Comparison of ENCODE assay signal across 8 cellular contexts in genomic region chr2:90322977-90323376, GRCh38.
DNase-seq lines count a peak whose midpoint lies in the region; ATAC-seq and TF ChIP-seq lines count a peak whose summit lies in the region.
"Not testable (repeated sequence)": the region's sequence is repeated elsewhere in the genome, so short reads cannot be mapped to it uniquely, and the experiment has no call there.

No MANE protein-coding gene starts in this region.

- intact Hi-C loops in CD8-positive, alpha-beta T cell (cut with DNase I, micrococcal nuclease); activated CD4-positive, alpha-beta T cell treated with anti-CD3 and anti-CD28 coated beads, Interleukin-2, amount 10 ng/mL, durations not matched to agents 24 days and 14 days (cut with micrococcal nuclease); activated T-helper 2 cell treated with anti-CD3 and anti-CD28 coated beads, Interferon-gamma antibody, Interleukin-2, Interleukin-4, amounts not matched to agents 10 μg/mL and 5 μg/mL and 100 μg/mL, durations not matched to agents 14 hours and 24 hours and 36 hours (cut with micrococcal nuclease): not testable (repeated sequence)

- H3K9ac ChIP-seq in OCI-LY3 (ENCODE audit: low read length), result not testable (repeated sequence)

- POLR2A ChIA-PET in CD8-positive, alpha-beta T cell (lab: Charles Lee), result not testable (repeated sequence)

- CTCF ChIA-PET in CD8-positive, alpha-beta T cell (lab: Charles Lee), result not testable (repeated sequence)

- not testable (repeated sequence) for H3K36me3 Mint-ChIP-seq in CD8-positive, alpha-beta T cell; activated CD4-positive, alpha-beta T cell treated with anti-CD3 and anti-CD28 coated beads, Interleukin-2, amount 10 ng/mL, durations not matched to agents 24 days and 14 days (ENCODE audit: low read depth); activated T-helper 2 cell treated with anti-CD3 and anti-CD28 coated beads, Interferon-gamma antibody, Interleukin-2, Interleukin-4, amounts not matched to agents 10 μg/mL and 5 μg/mL and 100 μg/mL, durations not matched to agents 14 hours and 24 hours and 36 hours (ENCODE audit: low read depth); nephron (ENCODE audit: low read depth); stimulated activated naive CD8-positive, alpha-beta T cell treated with anti-CD3 and anti-CD28 coated beads, Interleukin-15, Interleukin-2, amounts not matched to agents 100 ng/mL and 50 ng/mL, for 24 hours (ENCODE audit: low read depth)

- H3K4me3 ChIP-seq in CD8-positive, alpha-beta T cell (ENCODE audit: low read depth, low read length), result not testable (repeated sequence)
- H3K4me3 ChIP-seq in OCI-LY3 (ENCODE audit: low read length) (peak overlapping the region; percentile 43; the same call in 1 of the 2 replicates), astrocyte of the spinal cord (ENCODE audit: low read depth, low read length) (peak overlapping the region; percentile 7), epithelial cell of proximal tubule (ENCODE audit: low read depth, low read length) (peak overlapping the region; percentile 30)

- ATAC-seq in CD8-positive, alpha-beta T cell, result not testable (repeated sequence)

- not testable (repeated sequence) for H3K4me1 Mint-ChIP-seq in CD8-positive, alpha-beta T cell (ENCODE audit: low read depth); activated CD4-positive, alpha-beta T cell treated with anti-CD3 and anti-CD28 coated beads, Interleukin-2, amount 10 ng/mL, durations not matched to agents 24 days and 14 days; activated T-helper 2 cell treated with anti-CD3 and anti-CD28 coated beads, Interferon-gamma antibody, Interleukin-2, Interleukin-4, amounts not matched to agents 10 μg/mL and 5 μg/mL and 100 μg/mL, durations not matched to agents 14 hours and 24 hours and 36 hours (ENCODE audit: low read depth); nephron; stimulated activated naive CD8-positive, alpha-beta T cell treated with anti-CD3 and anti-CD28 coated beads, Interleukin-15, Interleukin-2, amounts not matched to agents 100 ng/mL and 50 ng/mL, for 24 hours (ENCODE audit: low read depth)

- not testable (repeated sequence) for H3K27ac Mint-ChIP-seq in CD8-positive, alpha-beta T cell; nephron; stimulated activated naive CD8-positive, alpha-beta T cell treated with anti-CD3 and anti-CD28 coated beads, Interleukin-15, Interleukin-2, amounts not matched to agents 100 ng/mL and 50 ng/mL, for 24 hours
- peak overlapping the region; percentile 86 for H3K27ac Mint-ChIP-seq in activated CD4-positive, alpha-beta T cell treated with anti-CD3 and anti-CD28 coated beads, Interleukin-2, amount 10 ng/mL, durations not matched to agents 24 days and 14 days
- H3K27ac Mint-ChIP-seq in activated T-helper 2 cell treated with anti-CD3 and anti-CD28 coated beads, Interferon-gamma antibody, Interleukin-2, Interleukin-4, amounts not matched to agents 10 μg/mL and 5 μg/mL and 100 μg/mL, durations not matched to agents 14 hours and 24 hours and 36 hours, result peak overlapping the region; percentile 28

- H3K27me3 Mint-ChIP-seq in CD8-positive, alpha-beta T cell (ENCODE audit: low read depth); stimulated activated naive CD8-positive, alpha-beta T cell treated with anti-CD3 and anti-CD28 coated beads, Interleukin-15, Interleukin-2, amounts not matched to agents 100 ng/mL and 50 ng/mL, for 24 hours: not testable (repeated sequence)
- peaks cover 12% of the 10 kb centered on the region for H3K27me3 Mint-ChIP-seq in activated CD4-positive, alpha-beta T cell treated with anti-CD3 and anti-CD28 coated beads, Interleukin-2, amount 10 ng/mL, durations not matched to agents 24 days and 14 days
- H3K27me3 Mint-ChIP-seq in activated T-helper 2 cell treated with anti-CD3 and anti-CD28 coated beads, Interferon-gamma antibody, Interleukin-2, Interleukin-4, amounts not matched to agents 10 μg/mL and 5 μg/mL and 100 μg/mL, durations not matched to agents 14 hours and 24 hours and 36 hours (ENCODE audit: low read depth), result peaks cover 12% of the 10 kb centered on the region
- peaks cover 12% of the 10 kb centered on the region for H3K27me3 Mint-ChIP-seq in nephron (ENCODE audit: low read depth)

- in situ Hi-C loops in astrocyte of the spinal cord (cut with HindIII; ENCODE audit: low sequenced_read_pairs), result not testable (repeated sequence)

- not testable (repeated sequence) for H3K36me3 ChIP-seq in CD8-positive, alpha-beta T cell (ENCODE audit: insufficient read depth, low read length); OCI-LY3 (replicated peaks; ENCODE audit: low read depth, low read length)

- H3K9me3 Mint-ChIP-seq in CD8-positive, alpha-beta T cell; activated CD4-positive, alpha-beta T cell treated with anti-CD3 and anti-CD28 coated beads, Interleukin-2, amount 10 ng/mL, durations not matched to agents 24 days and 14 days; activated T-helper 2 cell treated with anti-CD3 and anti-CD28 coated beads, Interferon-gamma antibody, Interleukin-2, Interleukin-4, amounts not matched to agents 10 μg/mL and 5 μg/mL and 100 μg/mL, durations not matched to agents 14 hours and 24 hours and 36 hours; nephron; stimulated activated naive CD8-positive, alpha-beta T cell treated with anti-CD3 and anti-CD28 coated beads, Interleukin-15, Interleukin-2, amounts not matched to agents 100 ng/mL and 50 ng/mL, for 24 hours: not testable (repeated sequence)

- H3K79me2 ChIP-seq in OCI-LY3 (ENCODE audit: low read length), result not testable (repeated sequence)

- H3K27ac ChIP-seq in CD8-positive, alpha-beta T cell (ENCODE audit: low read depth, low read length); OCI-LY3 (ENCODE audit: low read length): not testable (repeated sequence)

- not testable (repeated sequence) for H3K27me3 ChIP-seq in CD8-positive, alpha-beta T cell (ENCODE audit: insufficient read depth, low read length); OCI-LY3 (ENCODE audit: low read depth, low read length)

- not testable (repeated sequence) for DNase-seq in CD8-positive, alpha-beta T cell; activated CD4-positive, alpha-beta T cell treated with anti-CD3 and anti-CD28 coated beads, Interleukin-2, amount 10 ng/mL, durations not matched to agents 24 days and 14 days; activated T-helper 2 cell treated with anti-CD3 and anti-CD28 coated beads, Interferon-gamma antibody, Interleukin-2, Interleukin-4, amounts not matched to agents 10 μg/mL and 5 μg/mL and 100 μg/mL, durations not matched to agents 14 hours and 24 hours and 36 hours (ENCODE audit: low spot score); astrocyte of the spinal cord (ENCODE audit: low read depth, low spot score); epithelial cell of proximal tubule (ENCODE audit: low read depth)

- H2AFZ ChIP-seq in OCI-LY3 (ENCODE audit: low read depth, low read length), result not testable (repeated sequence)

- H3K9me3 ChIP-seq in CD8-positive, alpha-beta T cell (ENCODE audit: low read length); OCI-LY3 (ENCODE audit: insufficient read depth, low read length): not testable (repeated sequence)

- H4K20me1 ChIP-seq in OCI-LY3 (ENCODE audit: insufficient read depth, low read length), result not testable (repeated sequence)

- not testable (repeated sequence) for TF ChIP-seq CTCF in CD8-positive, alpha-beta T cell (IDR thresholded peaks at IDR 0.05); OCI-LY3 (IDR thresholded peaks at IDR 0.05; ENCODE audit: low read depth, low read length); astrocyte of the spinal cord (IDR thresholded peaks at IDR 0.05; ENCODE audit: low read depth, low read length); epithelial cell of proximal tubule (conservative IDR thresholded peaks at IDR 0.05; ENCODE audit: low read depth, low read length); nephron (IDR thresholded peaks at IDR 0.05; ENCODE audit: unreplicated experiment in 3 of 3)

- H3K4me3 Mint-ChIP-seq in CD8-positive, alpha-beta T cell, result peak overlapping the region; percentile 74
- peak overlapping the region; percentile 80 for H3K4me3 Mint-ChIP-seq in activated CD4-positive, alpha-beta T cell treated with anti-CD3 and anti-CD28 coated beads, Interleukin-2, amount 10 ng/mL, durations not matched to agents 24 days and 14 days
- peak overlapping the region; percentile 69 for H3K4me3 Mint-ChIP-seq in activated T-helper 2 cell treated with anti-CD3 and anti-CD28 coated beads, Interferon-gamma antibody, Interleukin-2, Interleukin-4, amounts not matched to agents 10 μg/mL and 5 μg/mL and 100 μg/mL, durations not matched to agents 14 hours and 24 hours and 36 hours (ENCODE audit: low read depth)
- peak overlapping the region; percentile 77 to 82 (median 77) for H3K4me3 Mint-ChIP-seq in nephron
- peak overlapping the region; percentile 39 for H3K4me3 Mint-ChIP-seq in stimulated activated naive CD8-positive, alpha-beta T cell treated with anti-CD3 and anti-CD28 coated beads, Interleukin-15, Interleukin-2, amounts not matched to agents 100 ng/mL and 50 ng/mL, for 24 hours

- H3K4me1 ChIP-seq in CD8-positive, alpha-beta T cell (ENCODE audit: insufficient read depth, low read length); OCI-LY3 (ENCODE audit: low read length): not testable (repeated sequence)

- peak overlapping the region; percentile 37; the same call in 1 of the 2 replicates for H3K4me2 ChIP-seq in OCI-LY3 (ENCODE audit: low read length)
